In the genomic region with DNA sequence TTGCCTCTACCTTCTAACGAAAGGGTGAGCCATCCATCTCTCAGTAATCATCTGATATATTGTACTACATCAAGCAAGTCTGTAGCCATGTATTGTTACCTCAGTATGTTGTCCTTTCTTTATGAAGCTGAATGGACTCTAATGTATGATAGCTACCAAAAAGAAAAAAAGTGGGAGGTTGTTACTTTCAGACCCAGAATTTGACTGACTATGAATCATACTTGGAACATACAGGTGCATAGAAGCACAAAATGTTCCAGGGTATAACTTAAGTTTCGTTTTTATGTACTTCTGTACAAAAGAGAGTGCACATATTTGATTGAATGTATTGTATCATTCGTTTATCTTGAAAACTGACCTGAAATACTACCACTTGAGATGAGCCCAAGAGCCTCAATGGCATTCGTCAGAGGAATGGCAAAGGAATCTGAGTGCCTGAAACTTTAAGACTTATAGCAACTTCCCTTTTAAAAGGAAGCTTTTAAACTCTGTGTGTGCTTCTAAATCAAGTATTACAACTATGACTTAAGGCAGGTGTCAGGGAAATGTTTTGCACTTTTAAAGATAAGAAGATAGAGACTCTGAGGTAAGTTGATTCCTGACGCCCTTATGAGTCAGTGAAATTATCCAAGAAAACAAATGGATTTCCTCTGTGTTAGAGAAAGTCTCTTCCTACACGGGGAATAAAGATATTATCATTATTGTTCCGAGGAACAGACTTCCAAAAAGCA, we compare ENCODE assay signal across 16 cellular contexts.
A peak's percentile ranks its signal among the peaks of the same experiment; 100 is the strongest.
DNase-seq lines count a peak whose midpoint lies in the region; ATAC-seq and TF ChIP-seq lines count a peak whose summit lies in the region.
"Had no signal": no experiment of that assay in that cellular context is flagged by ENCODE, and none has a peak within 500 bp of the region (broad histone marks: within the 10 kb centered on the region; RNA-seq: fewer than 3 reads in every experiment).

No MANE protein-coding gene starts in this region.

- no peak overlapping the region for H3K27ac Mint-ChIP-seq in nephron progenitor cell
- H3K27ac Mint-ChIP-seq: CD14-positive monocyte; CD4-positive, alpha-beta memory T cell had no signal

- no peaks in the 10 kb centered on the region for H4K20me1 ChIP-seq in Karpas-422 (ENCODE audit: insufficient read depth, low read depth, low read length)
- H4K20me1 ChIP-seq: BLaER1 had no signal

- H3K27me3 Mint-ChIP-seq in nephron progenitor cell (ENCODE audit: low read depth, poor library complexity): peaks cover 3% of the 10 kb centered on the region
- H3K27me3 Mint-ChIP-seq: CD4-positive, alpha-beta memory T cell had no signal

- TF ChIP-seq CTCF in RWPE2 (IDR thresholded peaks at IDR 0.05; ENCODE audit: poor library complexity, severe bottlenecking) (no peak), omental fat pad (IDR thresholded peaks at IDR 0.05) (no peak), nephron progenitor cell (IDR thresholded peaks at IDR 0.05) (no peak)

- no peak overlapping the region for H3K4me3 Mint-ChIP-seq in nephron progenitor cell
- H3K4me3 Mint-ChIP-seq: CD14-positive monocyte; CD4-positive, alpha-beta memory T cell had no signal

- H3K79me2 ChIP-seq in Karpas-422 (ENCODE audit: low read length): peaks cover 23% of the 10 kb centered on the region

- H3K36me3 ChIP-seq in Karpas-422 (ENCODE audit: insufficient read depth, low read length) (peaks cover 23% of the 10 kb centered on the region), RWPE2 (ENCODE audit: low read depth) (no peaks in the 10 kb centered on the region)
- H3K36me3 ChIP-seq: BLaER1, HAP-1 had no signal

- H3K9ac ChIP-seq in Karpas-422 (ENCODE audit: low read length): peak overlapping the region; percentile 75
- H3K9ac ChIP-seq: BLaER1, GM23248 had no signal

- no peaks in the 10 kb centered on the region for H3K36me3 Mint-ChIP-seq in nephron progenitor cell (ENCODE audit: low read depth)
- H3K36me3 Mint-ChIP-seq: CD14-positive monocyte; CD4-positive, alpha-beta memory T cell had no signal

- H3K4me1 ChIP-seq in Karpas-422 (ENCODE audit: low read length) (peaks cover 94% of the 10 kb centered on the region), RWPE2 (ENCODE audit: insufficient read depth, poor library complexity, severe bottlenecking) (peaks cover 11% of the 10 kb centered on the region)
- H3K4me1 ChIP-seq: BLaER1, HAP-1 had no signal

- no peaks in the 10 kb centered on the region for H3K27me3 ChIP-seq in Karpas-422 (ENCODE audit: low read length)
- no peaks in the 10 kb centered on the region for H3K27me3 ChIP-seq in RWPE2 (ENCODE audit: insufficient read depth, poor library complexity, severe bottlenecking)
- H3K27me3 ChIP-seq: BLaER1 had no signal

- peak overlapping the region; percentile 16; the same call in 1 of the 2 replicates for H2AFZ ChIP-seq in Karpas-422 (ENCODE audit: low read length)
- H2AFZ ChIP-seq: GM23248 had no signal

- H3K4me2 ChIP-seq in Karpas-422 (ENCODE audit: low read depth, low read length, poor library complexity, severe bottlenecking): peak overlapping the region; percentile 78
- H3K4me2 ChIP-seq: BLaER1 had no signal

- ATAC-seq in RWPE2 (ENCODE audit: low read depth) (peak; percentile 50; the same call in 1 of the 3 replicates), omental fat pad (ENCODE audit: low FRiP score) (peak; percentile 60), GM19467 (IDR thresholded peaks at IDR 0.05; ENCODE audit: unreplicated experiment) (no peak)
- ATAC-seq: GM12878 had no signal

- H3K4me1 Mint-ChIP-seq in nephron progenitor cell: no peaks in the 10 kb centered on the region
- H3K4me1 Mint-ChIP-seq: CD14-positive monocyte; CD4-positive, alpha-beta memory T cell had no signal

- peak overlapping the region; percentile 96 for H3K27ac ChIP-seq in Karpas-422 (ENCODE audit: low read length)
- no peak overlapping the region for H3K27ac ChIP-seq in RWPE2 (ENCODE audit: poor library complexity, severe bottlenecking)
- H3K27ac ChIP-seq in cingulate gyrus (ENCODE audit: low read depth, low read length): peak overlapping the region; percentile 42
- H3K27ac ChIP-seq: BLaER1, GM23248 had no signal

- H3K9me3 ChIP-seq in Karpas-422 (ENCODE audit: low read length): no peaks in the 10 kb centered on the region
- H3K9me3 ChIP-seq in RWPE2 (ENCODE audit: severe bottlenecking): no peaks in the 10 kb centered on the region
- H3K9me3 ChIP-seq: BLaER1, HAP-1 had no signal

- no peaks in the 10 kb centered on the region for H3K9me2 ChIP-seq in Karpas-422 (replicated peaks; ENCODE audit: insufficient read depth, low read length)

- peaks cover 4% of the 10 kb centered on the region for H3K9me3 Mint-ChIP-seq in nephron progenitor cell

- peak overlapping the region; percentile 63 for H3K4me3 ChIP-seq in Karpas-422 (ENCODE audit: low read length)
- no peak overlapping the region for H3K4me3 ChIP-seq in RWPE2 (ENCODE audit: severe bottlenecking)
- H3K4me3 ChIP-seq: BLaER1, GM12878, GM23248, HAP-1 had no signal

- DNase-seq in Karpas-422 (peak; percentile 75), RWPE2 (ENCODE audit: low spot score) (no peak), omental fat pad (ENCODE audit: low spot score) (no peak), NCI-H2107 (lab: John Stamatoyannopoulos, UW) (no peak), NCI-H2107 treated with DMSO at 0.1 percent for 48 hours (lab: John Stamatoyannopoulos, UW; ENCODE audit: unreplicated experiment) (no peak), nephron progenitor cell (no peak)
- DNase-seq: 8988T; CD4-positive, alpha-beta memory T cell; DMS79 treated with DMSO at 0.1 percent for 48 hours; GM23248 had no signal
